ENCODE assay signal across 32 cellular contexts in the genomic region with DNA sequence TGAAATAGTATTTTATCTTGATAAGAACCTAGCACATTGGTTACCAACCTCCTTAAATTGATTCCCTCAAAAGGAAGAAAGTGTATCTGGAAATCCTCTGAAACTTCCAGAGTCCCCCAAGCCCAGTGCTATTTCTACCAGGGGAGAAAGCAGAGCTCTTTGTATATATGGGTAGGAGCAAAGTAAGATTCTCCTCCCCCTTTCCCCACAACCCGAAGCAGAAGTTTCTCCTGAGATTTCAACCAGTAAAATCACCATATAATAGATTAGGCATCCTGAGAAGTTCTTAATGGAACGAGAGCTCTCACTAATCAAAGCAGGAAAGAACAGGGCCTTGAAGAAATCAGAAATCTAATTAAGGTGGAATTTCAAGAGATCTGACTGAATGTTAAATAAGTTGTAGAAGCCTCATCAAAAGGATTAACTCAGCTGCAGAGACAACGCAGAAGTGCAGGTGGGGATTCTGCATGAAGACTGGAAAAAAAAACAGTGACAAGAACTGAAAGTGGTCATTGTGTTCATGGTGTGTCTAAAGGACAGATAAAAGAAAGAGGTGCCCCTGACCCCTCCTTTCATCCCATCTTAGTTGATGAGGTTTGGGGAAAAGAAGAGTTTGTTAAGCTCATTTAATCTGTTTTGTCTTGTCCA. TPM values are rescaled to one million over a fixed set of nuclear protein-coding genes. Genes with fewer than 3 reads are reported as not detected.
DNase-seq lines count a peak whose midpoint lies in the region; ATAC-seq, FAIRE-seq and TF ChIP-seq lines count a peak whose summit lies in the region.
"Had no signal": no experiment of that assay in that cellular context is flagged by ENCODE, and none has a peak within 500 bp of the region (broad histone marks: within the 10 kb centered on the region; RNA-seq: fewer than 3 reads in every experiment).

No MANE protein-coding gene starts in this region.

- H3K9me3 ChIP-seq in Loucy (ENCODE audit: insufficient read depth, low read depth, low read length) (no peaks in the 10 kb centered on the region), K562 (replicated peaks; ENCODE audit: control insufficient read depth, insufficient read depth, low read depth, low read length) (no peaks in the 10 kb centered on the region), PC-9 (ENCODE audit: insufficient read depth, low read depth) (no peaks in the 10 kb centered on the region)
- H3K9me3 ChIP-seq: HAP-1, SJSA1, stomach, uterus had no signal

- WGBS in K562 (ENCODE audit: insufficient coverage, low coverage, missing lambda C conversion rate) = 0% methylated on average over 3 of the region's 3 CpGs

- CTCF ChIA-PET in K562 (lab: Yijun Ruan, JAX; ENCODE audit: low intra/inter-chr PET ratio) (no interaction called here), PC-9 (lab: Charles Lee) (no interaction called here)

- no peaks in the 10 kb centered on the region for H3K9me1 ChIP-seq in K562 (ENCODE audit: control insufficient read depth, insufficient read depth, low read length)

- H3K4me1 Mint-ChIP-seq in activated naive CD8-positive, alpha-beta T cell (ENCODE audit: low read depth) = peaks cover 60% of the 10 kb centered on the region
- peaks cover 63% of the 10 kb centered on the region for H3K4me1 Mint-ChIP-seq in activated naive CD8-positive, alpha-beta T cell treated with anti-CD3 and anti-CD28 coated beads, Interleukin-2, amount 50 U/mL, for 24 hours

- peaks cover 5% of the 10 kb centered on the region for H3K9me3 Mint-ChIP-seq in activated naive CD8-positive, alpha-beta T cell (ENCODE audit: low read depth)
- peaks cover 12% of the 10 kb centered on the region for H3K9me3 Mint-ChIP-seq in activated naive CD8-positive, alpha-beta T cell treated with anti-CD3 and anti-CD28 coated beads, Interleukin-2, amount 50 U/mL, for 24 hours

- H3F3A ChIP-seq in Loucy (ENCODE audit: low read depth) (peaks cover 8% of the 10 kb centered on the region), PC-9 (ENCODE audit: insufficient read depth, low read depth) (no peaks in the 10 kb centered on the region)

- no peak for TF ChIP-seq RAD21 in K562 (CRISPR knock-in tag; conservative IDR thresholded peaks at IDR 0.05 in 1 of 2, IDR thresholded peaks at IDR 0.05 in 1 of 2)

- no peak for ATAC-seq in activated naive CD8-positive, alpha-beta T cell treated with anti-CD3 and anti-CD28 coated beads, Interleukin-2, amount 50 U/mL, for 24 hours
- peak; percentile 9; the same call in 2 of the 3 replicates for ATAC-seq in K562
- ATAC-seq: left colon, right cardiac atrium had no signal

- in situ Hi-C loops in K562 (cut with MboI) = no loop called here

- FAIRE-seq in K562 (lab: Jason Lieb, UNC) = no peak
- FAIRE-seq: A204.1, RCC 7860 had no signal

- TF ChIP-seq CTCF in Loucy (conservative IDR thresholded peaks at IDR 0.05; ENCODE audit: low read length) = no peak
- TF ChIP-seq CTCF in K562 (IDR thresholded peaks at IDR 0.05 in 2 of 3, conservative IDR thresholded peaks at IDR 0.05 in 1 of 3; ENCODE audit: insufficient read depth in 2 of 3, low read depth in 1 of 3, low read length in 3 of 3) = no peak
- no peak for TF ChIP-seq CTCF in PC-9 (conservative IDR thresholded peaks at IDR 0.05)

- H3K36me3 ChIP-seq in Loucy (ENCODE audit: insufficient read depth, low read length) (no peaks in the 10 kb centered on the region), K562 (ENCODE audit: control insufficient read depth, insufficient read depth, low read length) (peaks cover 3% of the 10 kb centered on the region; the same call in 1 of the 3 replicates), PC-9 (ENCODE audit: low read depth) (no peaks in the 10 kb centered on the region)
- H3K36me3 ChIP-seq: HAP-1, SJSA1, stomach, uterus had no signal

- POLR2A ChIA-PET in K562 (lab: Yijun Ruan, JAX) (interaction anchor here (1.1 to 5.3 kb wide), 2 partner anchors 9 to 18 kb away, joined by 5 to 49 read pairs; no protein-coding TSS in a partner anchor), PC-9 (lab: Charles Lee; ENCODE audit: unreplicated experiment) (no interaction called here)

- H3K36me3 Mint-ChIP-seq in activated naive CD8-positive, alpha-beta T cell = no peaks in the 10 kb centered on the region
- H3K36me3 Mint-ChIP-seq in activated naive CD8-positive, alpha-beta T cell treated with anti-CD3 and anti-CD28 coated beads, Interleukin-2, amount 50 U/mL, for 24 hours (ENCODE audit: low read depth) = peaks cover 8% of the 10 kb centered on the region

- H3K4me3 ChIP-seq in Loucy (ENCODE audit: low read length, poor library complexity, severe bottlenecking) = no peak overlapping the region
- H3K4me3 ChIP-seq in K562 = peak overlapping the region; percentile 50
- no peak overlapping the region for H3K4me3 ChIP-seq in PC-9
- H3K4me3 ChIP-seq: HAP-1, SJSA1, stomach, uterus had no signal

- no peak overlapping the region for H3K4me3 Mint-ChIP-seq in activated naive CD8-positive, alpha-beta T cell
- H3K4me3 Mint-ChIP-seq in activated naive CD8-positive, alpha-beta T cell treated with anti-CD3 and anti-CD28 coated beads, Interleukin-2, amount 50 U/mL, for 24 hours = no peak overlapping the region
- H3K4me3 Mint-ChIP-seq: neural crest cell had no signal

- H3K9ac ChIP-seq in Loucy (ENCODE audit: low read depth, low read length, poor library complexity, severe bottlenecking) (peak overlapping the region; percentile 67), K562 (ENCODE audit: insufficient read depth in 1 of 2, low read depth in 2 of 2, low read length in 2 of 2) (peak overlapping the region in 1 of 2 experiments; percentile 88; a peak in 2 of 4 replicates)

- H2AFZ ChIP-seq in Loucy (ENCODE audit: low read length) (no peak overlapping the region), K562 (ENCODE audit: low read depth, low read length) (no peak overlapping the region), PC-9 (no peak overlapping the region)

- H3K79me2 ChIP-seq in Loucy (ENCODE audit: insufficient read depth, low read length) (no peaks in the 10 kb centered on the region), K562 (ENCODE audit: control insufficient read depth, insufficient read depth, low read length) (peaks cover 69% of the 10 kb centered on the region), PC-9 (ENCODE audit: low read depth) (no peaks in the 10 kb centered on the region)

- H3K27me3 ChIP-seq in Loucy (ENCODE audit: insufficient read depth, low read length, poor library complexity, severe bottlenecking) = no peaks in the 10 kb centered on the region
- H3K27me3 ChIP-seq in K562 (ENCODE audit: control insufficient read depth in 2 of 2, insufficient read depth in 2 of 2, low read length in 2 of 2) = no peaks in the 10 kb centered on the region
- no peaks in the 10 kb centered on the region for H3K27me3 ChIP-seq in PC-9 (ENCODE audit: insufficient read depth, low read depth)
- H3K27me3 ChIP-seq: SJSA1, uterus had no signal

- intact Hi-C loops in K562 (cut with micrococcal nuclease) (no loop called here), PC-9 (cut with micrococcal nuclease; ENCODE audit: unreplicated experiment) (no loop called here)

- TF ChIP-seq EP300 in K562 (IDR thresholded peaks at IDR 0.05; ENCODE audit: low read length) = no peak

- no peak for DNase-seq in activated naive CD8-positive, alpha-beta T cell treated with anti-CD3 and anti-CD28 coated beads, Interleukin-2, amount 50 U/mL, for 24 hours
- peak in 1 of 4 experiments; percentile 34 for DNase-seq in K562 (ENCODE audit: extremely low read depth in 1 of 4, low spot score in 3 of 4)
- DNase-seq in PC-9 = no peak
- no peak for DNase-seq in NCI-H82 (lab: John Stamatoyannopoulos, UW)
- no peak for DNase-seq in activated gamma-delta T cell (lab: John Stamatoyannopoulos, UW)
- DNase-seq in stimulated activated CD4-positive, alpha-beta T cell treated with anti-CD3 and anti-CD28 coated beads, Interleukin-2, amount 100 ng/mL, for 24 hours = no peak
- DNase-seq: activated CD4-positive, alpha-beta T cell treated with anti-CD3 and anti-CD28 coated beads for 48 hours; central memory CD4-positive, alpha-beta T cell; DMS 273 treated with DMSO at 0.1 percent for 48 hours; hypothalamus; IMR-90; left colon; MV-4-11; NCI-H1436 treated with DMSO at 0.1 percent for 48 hours; NCI-H2081 treated with DMSO at 0.1 percent for 48 hours; NCI-H2227 treated with DMSO at 0.1 percent for 48 hours; NCI-H526 treated with DMSO at 0.1 percent for 48 hours; posterior cingulate gyrus; right cardiac atrium; stomach; T1000; uterus had no signal

- TF ChIP-seq POLR2A in K562 (conservative IDR thresholded peaks at IDR 0.05) = no peak; the same call in 1 of the 2 replicates

- H3K27ac ChIP-seq in K562 (ENCODE audit: extremely low read depth, low read depth, low read length) (peak overlapping the region; percentile 99), PC-9 (no peak overlapping the region)
- H3K27ac ChIP-seq: SJSA1, stomach, uterus, VCaP had no signal

- H4K20me1 ChIP-seq in Loucy (ENCODE audit: insufficient read depth, low read length, poor library complexity, severe bottlenecking) (no peaks in the 10 kb centered on the region), K562 (replicated peaks; ENCODE audit: control insufficient read depth, insufficient read depth, low read length) (no peaks in the 10 kb centered on the region), PC-9 (ENCODE audit: insufficient read depth) (no peaks in the 10 kb centered on the region)

- peaks cover 93% of the 10 kb centered on the region for H3K4me1 ChIP-seq in Loucy (ENCODE audit: insufficient read depth, low read length, poor library complexity, severe bottlenecking)
- peaks cover 11 to 76% of the 10 kb centered on the region in 2 experiments; a peak in 4 of 5 replicates for H3K4me1 ChIP-seq in K562 (replicated peaks in 1 of 2; ENCODE audit: control insufficient read depth in 2 of 2, insufficient read depth in 2 of 2, low read length in 2 of 2)
- H3K4me1 ChIP-seq in PC-9 (replicated peaks; ENCODE audit: insufficient read depth) = no peaks in the 10 kb centered on the region
- H3K4me1 ChIP-seq: HAP-1, SJSA1, stomach, uterus had no signal

- BruUV-seq in K562 (replicated peaks; lab: Mats Ljungman, UMichigan) (no TSS peak), PC-9 (replicated peaks; lab: Mats Ljungman, UMichigan) (no TSS peak)

- H3K9me2 ChIP-seq in Loucy (replicated peaks; ENCODE audit: low read depth, low read length) (no peaks in the 10 kb centered on the region), PC-9 (ENCODE audit: insufficient read depth) (no peaks in the 10 kb centered on the region)

- no peaks in the 10 kb centered on the region for H3K27me3 Mint-ChIP-seq in activated naive CD8-positive, alpha-beta T cell
- H3K27me3 Mint-ChIP-seq in activated naive CD8-positive, alpha-beta T cell treated with anti-CD3 and anti-CD28 coated beads, Interleukin-2, amount 50 U/mL, for 24 hours = no peaks in the 10 kb centered on the region

- H3K27ac Mint-ChIP-seq in activated naive CD8-positive, alpha-beta T cell = peak overlapping the region; percentile 34
- H3K27ac Mint-ChIP-seq in activated naive CD8-positive, alpha-beta T cell treated with anti-CD3 and anti-CD28 coated beads, Interleukin-2, amount 50 U/mL, for 24 hours = no peak overlapping the region

- H3K4me2 ChIP-seq in Loucy (ENCODE audit: low read depth, low read length, poor library complexity, severe bottlenecking) (peak overlapping the region; percentile 11), K562 (ENCODE audit: insufficient read depth, low read length) (peak overlapping the region; percentile 80), PC-9 (no peak overlapping the region)

RNA-seq across cellular contexts. Expression of gene VSIG4, which starts 39.1 kb away (rescaled TPM):
- not detected in 2 replicates for total RNA-seq in K562 (2011; cell fraction: chromatin; rRNA removed; ENCODE audit: low replicate concordance)
- 0.17 TPM in 1 of 2 replicates, not detected in the other for total RNA-seq in K562 (2011; cell fraction: nucleolus; rRNA removed)
- 0.37 TPM in 1 of 2 replicates, not detected in the other for total RNA-seq in K562 (2011; cell fraction: nucleoplasm; rRNA removed)
- not detected in 2 replicates for total RNA-seq in K562 (2014; rRNA removed)
- total RNA-seq in K562 (2014; rRNA removed; fragmentation: Illumina TruSeq; extraction: Trizol) = 0.22 and 0.29 TPM in 2 replicates
- 0.23 and 0.33 TPM in 2 replicates for total RNA-seq in K562 (2015; rRNA removed; fragmentation: Illumina TruSeq; extraction: Trizol)
- total RNA-seq in K562 (2021) = 0.47 and 0.49 TPM in 2 replicates
- 0.22 and 0.58 TPM in 2 replicates for polyA plus RNA-seq in K562 (2011; rRNA removed)
- polyA plus RNA-seq in K562 (2011; cell fraction: cytosol; rRNA removed) = 0.52 and 1.0 TPM in 2 replicates
- polyA plus RNA-seq in K562 (2011; cell fraction: nucleus; rRNA removed) = 0.48 and 1.2 TPM in 2 replicates
- 0.21 and 1.1 TPM in 2 replicates for polyA plus RNA-seq in K562 (2012)
- polyA plus RNA-seq in K562 (2014; fragmentation: Illumina TruSeq; extraction: Trizol) = 0.43 and 0.46 TPM in 2 replicates
- 1 to 10 TPM in 1 of 2 experiments, under 1 TPM in 1; 0.91 to 1.6 TPM for polyA plus RNA-seq in K562 (2014; fragmentation: Nextera tagmentation; extraction: Ambion mirVana)
- polyA plus RNA-seq in K562 (2014; rRNA removed) = 0.12 and 0.61 TPM in 2 replicates
- 0.35 and 0.42 TPM in 2 replicates for polyA minus RNA-seq in K562 (2011; rRNA and poly(A)+ RNA removed)
- not detected in 2 replicates for polyA minus RNA-seq in K562 (2011; cell fraction: cytosol; rRNA and poly(A)+ RNA removed)
- 0.22 TPM in 1 of 2 replicates, not detected in the other for polyA minus RNA-seq in K562 (2011; cell fraction: nucleus; rRNA and poly(A)+ RNA removed)
- total RNA-seq in PC-9 (2021) = not detected in 2 replicates
- total RNA-seq: glomerular endothelial cell, IMR-90, lung microvascular endothelial cell, neural crest cell, SJSA1 had no signal
- polyA plus RNA-seq: IMR-90 had no signal
